ENCODE assay signal across 7 cellular contexts in the genomic region with DNA sequence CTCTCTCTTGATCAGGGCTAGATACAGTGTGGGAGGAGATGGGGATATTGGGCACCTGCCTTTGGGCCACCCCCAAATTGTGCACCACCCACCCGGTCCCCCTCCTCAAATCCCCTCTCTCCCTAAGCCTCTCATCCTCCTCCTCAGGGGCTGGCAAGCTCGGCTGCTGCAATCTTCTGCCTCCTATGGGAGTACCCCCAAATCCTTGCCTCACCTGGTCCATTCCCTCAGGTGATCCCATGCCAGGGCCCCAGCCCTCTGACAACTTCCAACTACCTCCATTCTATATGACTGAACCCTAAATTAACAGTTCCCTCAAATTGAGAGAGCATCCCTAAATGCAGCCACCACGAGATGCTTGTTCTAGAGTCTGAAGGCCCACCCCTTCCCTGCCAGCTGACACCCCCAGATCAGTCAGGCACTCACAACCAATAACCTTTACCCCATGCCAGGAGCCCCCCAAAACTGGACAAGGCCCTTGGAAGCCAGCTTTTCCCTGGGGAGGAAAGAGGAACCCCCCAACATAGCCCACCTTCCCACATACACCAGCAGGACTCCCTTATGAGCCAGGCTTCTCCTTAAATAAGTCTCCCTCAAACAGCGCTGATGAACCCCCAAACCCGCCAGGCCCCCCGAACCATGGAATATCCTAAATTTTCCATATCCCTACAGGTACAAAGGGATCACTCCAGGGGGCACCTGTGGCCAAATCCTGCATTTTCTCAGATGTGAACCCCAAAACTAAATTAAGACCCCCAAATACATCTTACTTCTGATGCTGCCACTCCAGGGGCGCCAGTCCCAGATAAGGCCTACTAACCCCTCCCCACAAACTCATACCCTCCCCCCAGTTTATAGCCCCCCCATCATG. TPM values are rescaled to one million over a fixed set of nuclear protein-coding genes. Genes with fewer than 3 reads are reported as not detected.
A peak's percentile ranks its signal among the peaks of the same experiment; 100 is the strongest.
DNase-seq lines count a peak whose midpoint lies in the region; ATAC-seq, FAIRE-seq and TF ChIP-seq lines count a peak whose summit lies in the region.
"Had no signal": no experiment of that assay in that cellular context is flagged by ENCODE, and none has a peak within 500 bp of the region (broad histone marks: within the 10 kb centered on the region; RNA-seq: fewer than 3 reads in every experiment).

No MANE protein-coding gene starts in this region.

- H3K4me3 Mint-ChIP-seq in central memory CD8-positive, alpha-beta T cell: peak overlapping the region; percentile 0

- H3K36me3 Mint-ChIP-seq in central memory CD8-positive, alpha-beta T cell (ENCODE audit: insufficient read depth): peaks cover 20% of the 10 kb centered on the region

- H3K27ac ChIP-seq in HL-60 (replicated peaks): no peak overlapping the region
- peak overlapping the region; percentile 27 to 87 for H3K27ac ChIP-seq in ovary

- no peaks in the 10 kb centered on the region for H3K9me3 ChIP-seq in ovary

- H3K36me3 ChIP-seq in ovary: no peaks in the 10 kb centered on the region

- no peak for TF ChIP-seq POLR2A in ovary (IDR thresholded peaks at IDR 0.05)

- intact Hi-C loops in ovary (cut with DNase I): no loop called here

- peak overlapping the region; percentile 13 for H3K27ac Mint-ChIP-seq in central memory CD8-positive, alpha-beta T cell (ENCODE audit: low read depth)

- WGBS in ovary, 3 donors: 5 to 6% (median 6%) methylated on average over 7 of the region's 7 CpGs

- H3K9me3 Mint-ChIP-seq in central memory CD8-positive, alpha-beta T cell: no peaks in the 10 kb centered on the region

- peak overlapping the region; percentile 36 for H3K4me3 ChIP-seq in HL-60 (replicated peaks; ENCODE audit: insufficient read depth, low read length)
- peak overlapping the region; percentile 46 for H3K4me3 ChIP-seq in ovary

- TF ChIP-seq CTCF in HL-60 (IDR thresholded peaks at IDR 0.05; ENCODE audit: insufficient read depth, low read length): no peak
- no peak for TF ChIP-seq CTCF in ovary (IDR thresholded peaks at IDR 0.05)
- no peak for TF ChIP-seq CTCF in D721Med (IDR thresholded peaks at IDR 0.05; ENCODE audit: insufficient read depth, missing control alignments)

- H3K27me3 ChIP-seq in HL-60 (ENCODE audit: insufficient read depth, poor library complexity, severe bottlenecking) (no peaks in the 10 kb centered on the region), ovary (no peaks in the 10 kb centered on the region)

- DNase-seq in HL-60 (ENCODE audit: low read depth in 1 of 2, low spot score in 1 of 2): no peak
- DNase-seq in central memory CD8-positive, alpha-beta T cell (ENCODE audit: low spot score in 2 of 2): no peak
- DNase-seq in ovary: peak in 2 of 5 donors; percentile 44 to 50
- no peak for DNase-seq in D721Med (ENCODE audit: insufficient read length, low spot score)
- DNase-seq in retina: no peak

- H3K4me1 ChIP-seq in ovary (ENCODE audit: insufficient read depth): peaks cover 19% of the 10 kb centered on the region

- peaks cover 22% of the 10 kb centered on the region for H3K27me3 Mint-ChIP-seq in central memory CD8-positive, alpha-beta T cell

- ATAC-seq in central memory CD8-positive, alpha-beta T cell (replicated peaks; ENCODE audit: extremely low read depth, poor library complexity, severe bottlenecking): no peak
- no peak for ATAC-seq in GM18498 (IDR thresholded peaks at IDR 0.05; ENCODE audit: unreplicated experiment)

- FAIRE-seq in D721Med (lab: Jason Lieb, UNC): no peak
- FAIRE-seq: TTC549 had no signal

- H3K4me1 Mint-ChIP-seq in central memory CD8-positive, alpha-beta T cell: peaks cover 61% of the 10 kb centered on the region

- TF ChIP-seq EP300 in ovary (IDR thresholded peaks at IDR 0.05): no peak

RNA-seq across cellular contexts. Expression of a gene that starts 3.2 kb away (rescaled TPM):
- total RNA-seq in ovary: 10 to 100 TPM; 11.0 to 67.7 (median 34.5) TPM
- 10 to 100 TPM; 25.1 to 27.8 TPM for polyA plus RNA-seq in ovary

RNA-seq across cellular contexts. Expression of a gene that starts 3.3 kb away (rescaled TPM):
- total RNA-seq in ovary: 100 to 1,000 TPM; 303 to 638 (median 374) TPM
- 100 to 1,000 TPM; 277 to 381 TPM for polyA plus RNA-seq in ovary

RNA-seq across cellular contexts. Expression of a gene that starts 17.8 kb away (rescaled TPM):
- total RNA-seq in ovary: 10 to 100 TPM; 36.9 to 80.6 (median 61.3) TPM
- polyA plus RNA-seq in ovary: 10 to 100 TPM in 1 of 2 donors, 1 to 10 TPM in 1; 8.2 to 49.0 TPM

RNA-seq across cellular contexts. Expression of a gene that starts 22.8 kb away (rescaled TPM):
- 10 to 100 TPM; 19.4 to 57.7 (median 41.0) TPM for total RNA-seq in ovary
- polyA plus RNA-seq in ovary: 10 to 100 TPM; 23.3 to 42.5 TPM

RNA-seq across cellular contexts. Expression of a gene that starts 25.8 kb away (rescaled TPM):
- total RNA-seq in ovary: 1,000 to 10,000 TPM in 1 of 7 donors, 100 to 1,000 TPM in 6; 526 to 1,303 (median 619) TPM
- polyA plus RNA-seq in ovary: 1,000 to 10,000 TPM in 1 of 2 donors, 100 to 1,000 TPM in 1; 763 to 1,518 TPM
